Comparison of ENCODE assay signal across 8 cellular contexts in genomic region chr14:74083784-74084276, GRCh38. TPM values are rescaled to one million over a fixed set of nuclear protein-coding genes. Genes with fewer than 3 reads are reported as not detected.
A peak's percentile ranks its signal among the peaks of the same experiment; 100 is the strongest.
DNase-seq lines count a peak whose midpoint lies in the region; ATAC-seq and TF ChIP-seq lines count a peak whose summit lies in the region.

No MANE protein-coding gene starts in this region.

- no peaks in the 10 kb centered on the region for H3K9me3 Mint-ChIP-seq in Calu3 (ENCODE audit: low read depth, unreplicated experiment)
- peaks cover 3% of the 10 kb centered on the region for H3K9me3 Mint-ChIP-seq in activated T-helper 1 cell treated with anti-CD3 and anti-CD28 coated beads, Interleukin-12 subunit alpha, Interleukin-12 subunit beta, Interleukin-2, Interleukin-4 antibody, amounts not matched to agents 30 ng/mL and 10 ng/mL and 1 ng/mL, durations not matched to agents 14 hours and 24 hours and 36 hours

- in situ Hi-C loops in GM13977 (cut with MboI; ENCODE audit: low pct_unique_long_range_greater_than_20kb, low sequenced_read_pairs, unreplicated experiment), result no loop called here

- no peaks in the 10 kb centered on the region for H3K27me3 Mint-ChIP-seq in Calu3 (ENCODE audit: unreplicated experiment)
- peaks cover 4% of the 10 kb centered on the region for H3K27me3 Mint-ChIP-seq in activated T-helper 1 cell treated with anti-CD3 and anti-CD28 coated beads, Interleukin-12 subunit alpha, Interleukin-12 subunit beta, Interleukin-2, Interleukin-4 antibody, amounts not matched to agents 30 ng/mL and 10 ng/mL and 1 ng/mL, durations not matched to agents 14 hours and 24 hours and 36 hours (ENCODE audit: insufficient read depth)

- under 1% methylated on average over 15 of the region's 15 CpGs for WGBS in right cardiac atrium

- ATAC-seq in HG02798 (IDR thresholded peaks at IDR 0.05; ENCODE audit: poor library complexity, unreplicated experiment) (peak; percentile 19), right cardiac atrium (peak; percentile 15 to 41)

- BruUV-seq in Calu3 (replicated peaks; lab: Mats Ljungman, UMichigan), result no TSS peak

- TF ChIP-seq CTCF in Calu3 (IDR thresholded peaks at IDR 0.05; ENCODE audit: unreplicated experiment), result no peak
- no peak for TF ChIP-seq CTCF in GM13977 (IDR thresholded peaks at IDR 0.05; ENCODE audit: extremely low read depth, insufficient read depth, missing control alignments)

- DNase-seq in Calu3 (no peak), right cardiac atrium (peak in 2 of 3 donors; percentile 55 to 58), medulla oblongata (ENCODE audit: extremely low spot score) (no peak), GM13977 (ENCODE audit: low spot score) (no peak)
- no peak for DNase-seq in activated T-helper 1 cell treated with anti-CD3 and anti-CD28 coated beads, Interleukin-12 subunit alpha, Interleukin-12 subunit beta, Interleukin-2, Interleukin-4 antibody, amounts not matched to agents 30 ng/mL and 10 ng/mL and 1 ng/mL, durations not matched to agents 14 hours and 24 hours and 36 hours (ENCODE audit: low spot score)
- no peak for DNase-seq in activated CD8-positive, alpha-beta memory T cell treated with anti-CD3 and anti-CD28 coated beads for 24 hours

- H3K27ac ChIP-seq in right cardiac atrium (ENCODE audit: low read length) (peak overlapping the region; percentile 98), skin epidermis (peak overlapping the region in 19 of 21 experiments; percentile 8 to 80 (median 68))

- H3K4me1 ChIP-seq in right cardiac atrium (ENCODE audit: control insufficient read depth, insufficient read depth, low read length), result peaks cover 4% of the 10 kb centered on the region

- H3K27me3 ChIP-seq in right cardiac atrium (ENCODE audit: control insufficient read depth, insufficient read depth), result no peaks in the 10 kb centered on the region

- H3K4me3 ChIP-seq in right cardiac atrium (ENCODE audit: low read length), result peak overlapping the region; percentile 91
- H3K4me3 ChIP-seq in skin epidermis, result peak overlapping the region; percentile 55 to 92 (median 77)

- intact Hi-C loops in Calu3 (cut with micrococcal nuclease; ENCODE audit: unreplicated experiment), result no loop called here
- intact Hi-C loops in activated T-helper 1 cell treated with anti-CD3 and anti-CD28 coated beads, Interleukin-12 subunit alpha, Interleukin-12 subunit beta, Interleukin-2, Interleukin-4 antibody, amounts not matched to agents 30 ng/mL and 10 ng/mL and 1 ng/mL, durations not matched to agents 14 hours and 24 hours and 36 hours (cut with micrococcal nuclease), result loop anchor here (1.0 to 10.0 kb wide), 13 partner anchors 65 to 1191 kb away; partner anchors contain the start of genes ABCD4, BBOF1, COQ6 and ENTPD5
- intact Hi-C loops in right cardiac atrium (cut with DNase I), result no loop called here

- H3K4me3 Mint-ChIP-seq in Calu3 (ENCODE audit: low read depth, unreplicated experiment), result peak overlapping the region; percentile 93
- peak overlapping the region; percentile 94 for H3K4me3 Mint-ChIP-seq in activated T-helper 1 cell treated with anti-CD3 and anti-CD28 coated beads, Interleukin-12 subunit alpha, Interleukin-12 subunit beta, Interleukin-2, Interleukin-4 antibody, amounts not matched to agents 30 ng/mL and 10 ng/mL and 1 ng/mL, durations not matched to agents 14 hours and 24 hours and 36 hours

- H3K9me3 ChIP-seq in right cardiac atrium (ENCODE audit: control insufficient read depth, low read length), result no peaks in the 10 kb centered on the region

- peak overlapping the region; percentile 96 for H3K27ac Mint-ChIP-seq in Calu3 (ENCODE audit: unreplicated experiment)
- peak overlapping the region; percentile 94 for H3K27ac Mint-ChIP-seq in activated T-helper 1 cell treated with anti-CD3 and anti-CD28 coated beads, Interleukin-12 subunit alpha, Interleukin-12 subunit beta, Interleukin-2, Interleukin-4 antibody, amounts not matched to agents 30 ng/mL and 10 ng/mL and 1 ng/mL, durations not matched to agents 14 hours and 24 hours and 36 hours

- H3K4me1 Mint-ChIP-seq in Calu3 (ENCODE audit: low read depth, unreplicated experiment), result peaks cover 16% of the 10 kb centered on the region
- peaks cover 39% of the 10 kb centered on the region for H3K4me1 Mint-ChIP-seq in activated T-helper 1 cell treated with anti-CD3 and anti-CD28 coated beads, Interleukin-12 subunit alpha, Interleukin-12 subunit beta, Interleukin-2, Interleukin-4 antibody, amounts not matched to agents 30 ng/mL and 10 ng/mL and 1 ng/mL, durations not matched to agents 14 hours and 24 hours and 36 hours (ENCODE audit: low read depth)

- CTCF ChIA-PET in Calu3 (lab: Charles Lee), result interaction anchor here (0.5 kb wide), 1 partner anchor 246 kb away, joined by 3 read pairs; no protein-coding TSS in a partner anchor

- H3K36me3 Mint-ChIP-seq in Calu3 (ENCODE audit: insufficient read depth, unreplicated experiment), result peaks cover 23% of the 10 kb centered on the region
- peaks cover 6% of the 10 kb centered on the region for H3K36me3 Mint-ChIP-seq in activated T-helper 1 cell treated with anti-CD3 and anti-CD28 coated beads, Interleukin-12 subunit alpha, Interleukin-12 subunit beta, Interleukin-2, Interleukin-4 antibody, amounts not matched to agents 30 ng/mL and 10 ng/mL and 1 ng/mL, durations not matched to agents 14 hours and 24 hours and 36 hours (ENCODE audit: low read depth)

RNA-seq across cellular contexts. Expression of gene ALDH6A1, which starts 0.4 kb away (rescaled TPM):
- total RNA-seq in Calu3 (2022) (17.2 and 19.6 TPM in 2 replicates), right cardiac atrium (10 to 100 TPM; 27.0 to 58.0 (median 31.9) TPM)
- total RNA-seq in activated T-helper 1 cell treated with anti-CD3 and anti-CD28 coated beads, Interleukin-12 subunit alpha, Interleukin-12 subunit beta, Interleukin-2, Interleukin-4 antibody, amounts not matched to agents 30 ng/mL and 10 ng/mL and 1 ng/mL, durations not matched to agents 14 hours and 24 hours and 36 hours, result 10.8 and 11.0 TPM in 2 replicates
- polyA plus RNA-seq in right cardiac atrium, result 15.3 TPM

RNA-seq across cellular contexts. Expression of gene LIN52, which starts 0.9 kb away (rescaled TPM):
- total RNA-seq in Calu3 (2022), result 9.1 and 11.2 TPM in 2 replicates
- 15.9 and 17.2 TPM in 2 replicates for total RNA-seq in activated T-helper 1 cell treated with anti-CD3 and anti-CD28 coated beads, Interleukin-12 subunit alpha, Interleukin-12 subunit beta, Interleukin-2, Interleukin-4 antibody, amounts not matched to agents 30 ng/mL and 10 ng/mL and 1 ng/mL, durations not matched to agents 14 hours and 24 hours and 36 hours
- total RNA-seq in right cardiac atrium, result 1 to 10 TPM; 7.1 to 9.2 (median 7.8) TPM
- 5.5 TPM for polyA plus RNA-seq in right cardiac atrium

Comparison
In these comparisons a context has a peak if more than half of its experiments do, and no peak if none do; other contexts are left out.
1. DNase-seq: peak in right cardiac atrium (2 of 3); none in Calu3 (single experiment), activated T-helper 1 cell treated with anti-CD3 and anti-CD28 coated beads, Interleukin-12 subunit alpha, Interleukin-12 subunit beta, Interleukin-2, Interleukin-4 antibody, amounts not matched to agents 30 ng/mL and 10 ng/mL and 1 ng/mL, durations not matched to agents 14 hours and 24 hours and 36 hours (single experiment), medulla oblongata (single experiment), GM13977 (single experiment) and activated CD8-positive, alpha-beta memory T cell treated with anti-CD3 and anti-CD28 coated beads for 24 hours (single experiment).